8 cellular contexts compared by ENCODE assay signal in the genomic region with DNA sequence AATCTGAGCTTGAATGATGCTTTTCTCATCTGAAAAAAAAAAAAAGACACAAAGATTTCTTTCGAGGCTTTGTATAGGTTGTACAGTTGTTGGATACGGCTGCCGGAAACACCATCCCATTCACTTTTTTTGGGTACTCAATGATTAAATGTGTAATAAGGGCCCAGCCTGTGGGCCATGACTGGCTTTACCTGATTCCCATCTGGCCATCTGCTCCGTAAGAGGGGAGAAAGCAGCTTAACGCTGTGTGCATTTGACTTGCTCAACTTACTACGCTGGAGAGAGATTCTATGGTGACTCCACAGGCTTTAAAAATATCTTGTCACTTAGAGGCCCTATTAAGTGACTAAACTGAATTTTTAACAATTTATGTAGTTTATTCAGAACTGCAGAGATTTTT. TPM values are rescaled to one million over a fixed set of nuclear protein-coding genes. Genes with fewer than 3 reads are reported as not detected.
DNase-seq lines count a peak whose midpoint lies in the region; ATAC-seq and TF ChIP-seq lines count a peak whose summit lies in the region.

No MANE protein-coding gene starts in this region.

- H3K79me2 ChIP-seq in DOHH2 (ENCODE audit: control insufficient read depth, low read length) (no peaks in the 10 kb centered on the region), PC-9 (ENCODE audit: low read depth) (peaks cover 7% of the 10 kb centered on the region; the same call in 1 of the 2 replicates)

- no peak for DNase-seq in PC-9
- no peak for DNase-seq in epithelial cell of prostate (ENCODE audit: low read depth, low spot score)
- DNase-seq in prostate gland (ENCODE audit: low spot score), result no peak
- DNase-seq in Kasumi-1 (lab: John Stamatoyannopoulos, UW), result no peak
- no peak for DNase-seq in superior temporal gyrus (ENCODE audit: extremely low spot score)

- H3K27me3 ChIP-seq in DOHH2 (ENCODE audit: control insufficient read depth, low read length), result no peaks in the 10 kb centered on the region
- no peaks in the 10 kb centered on the region for H3K27me3 ChIP-seq in PC-9 (ENCODE audit: insufficient read depth, low read depth)
- no peaks in the 10 kb centered on the region for H3K27me3 ChIP-seq in prostate gland (replicated peaks; ENCODE audit: insufficient read depth)

- CTCF ChIA-PET in PC-9 (lab: Charles Lee), result no interaction called here

- peaks cover 20% of the 10 kb centered on the region for H3K4me1 ChIP-seq in DOHH2 (ENCODE audit: control insufficient read depth, low read length)
- peaks cover 13% of the 10 kb centered on the region for H3K4me1 ChIP-seq in PC-9 (replicated peaks; ENCODE audit: insufficient read depth)
- H3K4me1 ChIP-seq in prostate gland (replicated peaks), result no peaks in the 10 kb centered on the region

- TF ChIP-seq CTCF in DOHH2 (IDR thresholded peaks at IDR 0.05; ENCODE audit: low read depth, low read length, poor library complexity, severe bottlenecking), result no peak
- no peak for TF ChIP-seq CTCF in PC-9 (conservative IDR thresholded peaks at IDR 0.05)
- TF ChIP-seq CTCF in prostate gland (IDR thresholded peaks at IDR 0.05), result no peak

- BruUV-seq in PC-9 (replicated peaks; lab: Mats Ljungman, UMichigan), result TSS peak; percentile 50

- WGBS in prostate gland, result 46% methylated on average over 6 of the region's 6 CpGs

- peak overlapping the region; percentile 96 for H2AFZ ChIP-seq in PC-9

- H3K9me2 ChIP-seq in DOHH2 (replicated peaks; ENCODE audit: control insufficient read depth, low read length), result no peaks in the 10 kb centered on the region
- H3K9me2 ChIP-seq in PC-9 (ENCODE audit: insufficient read depth), result no peaks in the 10 kb centered on the region

- H4K20me1 ChIP-seq in DOHH2 (ENCODE audit: control insufficient read depth, insufficient read depth, low read depth, low read length), result no peaks in the 10 kb centered on the region
- H4K20me1 ChIP-seq in PC-9 (ENCODE audit: insufficient read depth), result no peaks in the 10 kb centered on the region

- no peaks in the 10 kb centered on the region for H3F3A ChIP-seq in DOHH2 (ENCODE audit: control insufficient read depth, insufficient read depth)
- H3F3A ChIP-seq in PC-9 (ENCODE audit: insufficient read depth, low read depth), result peaks cover 12% of the 10 kb centered on the region; the same call in 1 of the 2 replicates

- peak overlapping the region; percentile 65 for H3K27ac ChIP-seq in DOHH2 (ENCODE audit: low read depth, low read length)
- peak overlapping the region; percentile 91 for H3K27ac ChIP-seq in PC-9
- H3K27ac ChIP-seq in epithelial cell of prostate, result peak overlapping the region; percentile 90
- H3K27ac ChIP-seq in prostate gland, result peak overlapping the region in 1 of 2 donors; percentile 91

- TF ChIP-seq POLR2A in prostate gland (IDR thresholded peaks at IDR 0.05), result no peak

- no peaks in the 10 kb centered on the region for H3K9me3 ChIP-seq in DOHH2 (ENCODE audit: control insufficient read depth, insufficient read depth, low read length)
- no peaks in the 10 kb centered on the region for H3K9me3 ChIP-seq in PC-9 (ENCODE audit: insufficient read depth, low read depth)
- H3K9me3 ChIP-seq in prostate gland, result no peaks in the 10 kb centered on the region

- peak overlapping the region; percentile 74 for H3K4me2 ChIP-seq in DOHH2 (ENCODE audit: low read length)
- peak overlapping the region; percentile 84 for H3K4me2 ChIP-seq in PC-9

- H3K4me3 ChIP-seq in DOHH2 (ENCODE audit: low read length) (peak overlapping the region; percentile 87), PC-9 (peak overlapping the region; percentile 87), prostate gland (peak overlapping the region; percentile 73 to 87)

- POLR2A ChIA-PET in PC-9 (lab: Charles Lee; ENCODE audit: unreplicated experiment), result interaction anchor here (0.6 kb wide), 1 partner anchor 200 kb away, joined by 6 read pairs; no protein-coding TSS in a partner anchor

- H3K36me3 ChIP-seq in DOHH2 (ENCODE audit: control insufficient read depth, low read length) (no peaks in the 10 kb centered on the region), PC-9 (ENCODE audit: low read depth) (peaks cover 11% of the 10 kb centered on the region; the same call in 1 of the 2 replicates), prostate gland (no peaks in the 10 kb centered on the region)

- intact Hi-C loops in PC-9 (cut with micrococcal nuclease; ENCODE audit: unreplicated experiment) (loop anchor here (5.0 to 10.0 kb wide), 2 partner anchors 183 to 246 kb away; partner anchors contain the start of gene MUC16), prostate gland (cut with DNase I) (no loop called here)

- ATAC-seq in HG02884 (IDR thresholded peaks at IDR 0.05; ENCODE audit: unreplicated experiment) (no peak), HG02610 (IDR thresholded peaks at IDR 0.05; ENCODE audit: unreplicated experiment) (no peak)

RNA-seq across cellular contexts. Expression of gene ZNF558, which starts 0.7 kb away (rescaled TPM):
- total RNA-seq in PC-9 (2021) (28.7 and 29.7 TPM in 2 replicates), prostate gland (10 to 100 TPM; 28.6 to 45.2 TPM)

RNA-seq across cellular contexts. Expression of gene MBD3L1, which starts 0.8 kb away (rescaled TPM):
- not detected in 2 replicates for total RNA-seq in PC-9 (2021)
- not detected for total RNA-seq in prostate gland
